Comparison of ENCODE assay signal across 18 cellular contexts in the genomic region with DNA sequence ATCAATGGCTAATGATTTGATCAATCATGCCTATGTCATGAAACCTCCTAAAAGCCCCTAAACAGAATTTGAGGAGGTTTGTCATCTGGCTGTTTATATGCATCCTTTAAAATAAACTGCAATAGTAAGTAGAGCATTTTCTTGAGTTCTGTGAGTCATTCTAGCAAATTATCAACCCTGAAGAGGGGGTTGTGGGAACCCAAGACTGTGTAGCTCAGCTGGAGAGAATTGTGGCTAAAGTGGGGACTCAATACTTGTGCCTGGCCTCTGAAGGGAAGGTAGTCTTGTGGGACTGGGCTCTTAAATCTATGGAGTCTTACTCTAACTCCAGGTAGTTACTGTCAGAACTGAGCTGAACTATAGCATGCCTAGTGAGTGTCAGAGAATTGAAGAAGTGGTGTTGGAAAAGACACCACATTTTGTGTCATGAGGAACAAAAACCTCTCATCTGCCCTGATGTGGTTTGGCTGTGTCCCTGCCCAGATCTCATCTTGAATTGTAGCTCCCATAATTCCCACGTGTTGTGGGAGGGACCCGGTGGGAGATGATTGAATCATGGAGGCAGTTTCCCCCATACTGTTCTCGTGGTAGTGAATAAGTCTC.
"Had no signal": no experiment of that assay in that cellular context is flagged by ENCODE, and none has a peak within 500 bp of the region (broad histone marks: within the 10 kb centered on the region; RNA-seq: fewer than 3 reads in every experiment).

No MANE protein-coding gene starts in this region.

- H3K4me3 Mint-ChIP-seq: activated CD8-positive, alpha-beta memory T cell treated with anti-CD3 and anti-CD28 coated beads, Interleukin-2, amount 10 ng/mL, durations not matched to agents 7 days and 5 days; activated T-cell treated with anti-CD3 and anti-CD28 coated beads, Interleukin-2, amount 50 U/mL, for 24 hours; neural crest cell had no signal

- H3K36me3 ChIP-seq: gastroesophageal sphincter, ovary had no signal

- H3K4me1 Mint-ChIP-seq: activated CD8-positive, alpha-beta memory T cell treated with anti-CD3 and anti-CD28 coated beads, Interleukin-2, amount 10 ng/mL, durations not matched to agents 7 days and 5 days; neural crest cell had no signal

- H3K4me1 ChIP-seq: body of pancreas, gastroesophageal sphincter had no signal

- ATAC-seq: activated CD8-positive, alpha-beta memory T cell treated with anti-CD3 and anti-CD28 coated beads, Interleukin-2, amount 10 ng/mL, durations not matched to agents 7 days and 5 days; activated naive CD4-positive, alpha-beta T cell treated with anti-CD3 and anti-CD28 coated beads, Interleukin-2, amount 50 U/mL, for 72 hours; body of pancreas; gastroesophageal sphincter had no signal

- H3K27ac Mint-ChIP-seq: activated CD8-positive, alpha-beta memory T cell treated with anti-CD3 and anti-CD28 coated beads, Interleukin-2, amount 10 ng/mL, durations not matched to agents 7 days and 5 days; activated naive CD4-positive, alpha-beta T cell treated with anti-CD3 and anti-CD28 coated beads, Interleukin-2, amount 50 U/mL, for 72 hours; activated T-cell treated with anti-CD3 and anti-CD28 coated beads, Interleukin-2, amount 50 U/mL, for 24 hours had no signal

- H3K9me3 ChIP-seq: body of pancreas, gastroesophageal sphincter, ovary had no signal

- H3K27me3 ChIP-seq: body of pancreas, gastroesophageal sphincter, hepatocyte, ovary had no signal

- H3K36me3 Mint-ChIP-seq: activated CD8-positive, alpha-beta memory T cell treated with anti-CD3 and anti-CD28 coated beads, Interleukin-2, amount 10 ng/mL, durations not matched to agents 7 days and 5 days; activated naive CD4-positive, alpha-beta T cell treated with anti-CD3 and anti-CD28 coated beads, Interleukin-2, amount 50 U/mL, for 72 hours had no signal

- H3K27me3 Mint-ChIP-seq: activated CD8-positive, alpha-beta memory T cell treated with anti-CD3 and anti-CD28 coated beads, Interleukin-2, amount 10 ng/mL, durations not matched to agents 7 days and 5 days; activated T-cell treated with anti-CD3 and anti-CD28 coated beads, Interleukin-2, amount 50 U/mL, for 24 hours had no signal

- DNase-seq: activated CD4-positive, alpha-beta T cell treated with anti-CD3 and anti-CD28 coated beads for 1 hour; activated CD4-positive, alpha-beta T cell treated with anti-CD3 and anti-CD28 coated beads, Interleukin-2, amount 50 U/mL, for 48 hours; activated CD8-positive, alpha-beta memory T cell treated with anti-CD3 and anti-CD28 coated beads, Interleukin-2, amount 10 ng/mL, durations not matched to agents 7 days and 5 days; activated effector memory CD4-positive, alpha-beta T cell treated with anti-CD3 and anti-CD28 coated beads, Interleukin-2, amount 50 U/mL, for 16 hours; activated T-cell treated with anti-CD3 and anti-CD28 coated beads, Interleukin-2, amount 50 U/mL, for 24 hours; amniotic stem cell; body of pancreas; central memory CD4-positive, alpha-beta T cell; effector memory CD4-positive, alpha-beta T cell; ovary; stimulated activated CD4-positive, alpha-beta T cell treated with anti-CD3 and anti-CD28 coated beads, Interleukin-12 subunit alpha, Interleukin-12 subunit beta, amount 100 ng/mL, for 4 hours; stimulated activated naive CD4-positive, alpha-beta T cell treated with Interleukin-2 at 50 U/mL for 16 hours; trophoblast cell had no signal

- H3K4me3 ChIP-seq: body of pancreas, coronary artery, gastroesophageal sphincter, hepatocyte, ovary had no signal

- H3K9me3 Mint-ChIP-seq: neural crest cell had no signal

- H3K27ac ChIP-seq: body of pancreas, coronary artery, gastroesophageal sphincter, hepatocyte, ovary had no signal
